ENCODE assay signal across 8 cellular contexts in the genomic region with DNA sequence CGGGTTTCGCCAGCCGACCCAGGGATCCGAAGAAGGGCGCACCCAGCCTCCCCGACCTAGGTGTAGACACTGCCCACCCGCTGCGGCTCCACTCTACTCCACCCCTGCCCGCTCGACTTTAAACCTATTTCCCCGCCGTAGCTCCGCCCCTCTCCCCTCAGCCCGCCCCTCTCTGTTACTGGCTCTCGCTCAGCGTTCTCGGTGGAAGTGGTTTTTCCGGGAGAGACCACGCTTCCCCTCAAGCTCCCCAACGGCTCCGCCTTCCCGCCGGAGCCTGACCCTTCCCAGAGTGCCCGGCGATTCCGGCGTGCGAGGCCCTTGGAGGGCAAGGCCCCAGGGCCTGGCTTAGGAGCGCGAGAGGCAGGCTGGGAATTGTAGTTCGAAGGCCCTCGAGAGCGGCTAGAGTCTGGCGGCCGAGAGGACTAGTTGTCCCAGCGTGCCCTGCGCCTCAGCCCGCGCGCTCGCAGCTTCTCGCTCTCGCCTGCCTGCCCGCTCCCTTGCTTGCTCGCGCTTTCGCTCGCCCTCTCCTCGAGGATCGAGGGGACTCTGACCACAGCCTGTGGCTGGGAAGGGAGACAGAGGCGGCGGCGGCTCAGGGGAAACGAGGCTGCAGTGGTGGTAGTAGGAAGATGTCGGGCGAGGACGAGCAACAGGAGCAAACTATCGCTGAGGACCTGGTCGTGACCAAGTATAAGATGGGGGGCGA. TPM values are rescaled to one million over a fixed set of nuclear protein-coding genes. Genes with fewer than 3 reads are reported as not detected.
A peak's percentile ranks its signal among the peaks of the same experiment; 100 is the strongest.
DNase-seq lines count a peak whose midpoint lies in the region; ATAC-seq and TF ChIP-seq lines count a peak whose summit lies in the region.

A gene (plus strand): TSS at position 451 of the 706 bp plus-strand sequence. CDS start 179 bp downstream, at position 630.

- intact Hi-C loops in colonic mucosa (cut with DNase I): no loop called here

- H3K9ac ChIP-seq in colonic mucosa (ENCODE audit: low read depth in 2 of 2, low read length in 2 of 2): peak within 1 kb of the TSS; percentile 88 to 95

- H3K4me3 ChIP-seq in BE2C (ENCODE audit: low read depth, low read length): peak within 1 kb of the TSS; percentile 70
- H3K4me3 ChIP-seq in colonic mucosa: peak within 1 kb of the TSS; percentile 89

- no peak for TF ChIP-seq CTCF in BE2C (IDR thresholded peaks at IDR 0.05; ENCODE audit: low read depth, low read length)
- no peak for TF ChIP-seq CTCF in colonic mucosa (IDR thresholded peaks at IDR 0.05)

- H3K36me3 ChIP-seq in BE2C (peaks cover 42% of the 10 kb centered on the region), colonic mucosa (peaks cover 8% of the 10 kb centered on the region)

- ATAC-seq in HG03460 (IDR thresholded peaks at IDR 0.05; ENCODE audit: unreplicated experiment): peak; percentile 93

- H3K9me3 ChIP-seq in BE2C (no peaks in the 10 kb centered on the region), colonic mucosa (no peaks in the 10 kb centered on the region)

- H3K4me1 ChIP-seq in BE2C (no peaks in the 10 kb centered on the region), colonic mucosa (no peaks in the 10 kb centered on the region)

- H3K27me3 ChIP-seq in BE2C (no peaks in the 10 kb centered on the region), colonic mucosa (no peaks in the 10 kb centered on the region), layer of hippocampus (ENCODE audit: control insufficient read depth, insufficient read depth, low read length) (no peaks in the 10 kb centered on the region)

- peak within 1 kb of the TSS; percentile 89 for H3K27ac ChIP-seq in colonic mucosa
- peak within 1 kb of the TSS; percentile 82 for H3K27ac ChIP-seq in layer of hippocampus (ENCODE audit: low read depth, low read length)

- DNase-seq in BE2C (peak; percentile 99), GM19240 (ENCODE audit: insufficient read length, low spot score) (peak; percentile 95), NCI-H526 (lab: John Stamatoyannopoulos, UW) (peak; percentile 98 to 99), colonic mucosa (peak; percentile 99)
- peak; percentile 98 for DNase-seq in activated CD4-positive, alpha-beta T cell treated with anti-CD3 and anti-CD28 coated beads for 48 hours
- peak; percentile 93 to 96 for DNase-seq in stimulated activated CD4-positive, alpha-beta T cell treated with anti-CD3 and anti-CD28 coated beads, Interleukin-1b, Interleukin-23, amount 100 ng/mL, for 4 hours (ENCODE audit: low read depth in 2 of 2)

RNA-seq across cellular contexts. Expression of the gene that starts here (rescaled TPM):
- 273 TPM for polyA plus RNA-seq in BE2C (2012; ENCODE audit: insufficient read depth, insufficient read length, low read depth)
- total RNA-seq in colonic mucosa: 100 to 1,000 TPM in 1 of 2 donors, 10 to 100 TPM in 1; 69.6 to 155 TPM

Comparison
In these comparisons a context has a peak if more than half of its experiments do, and no peak if none do; other contexts are left out.
1. Peak in every context shown above with its lines: DNase-seq, ATAC-seq, H3K4me3 ChIP-seq and H3K27ac ChIP-seq.